ENCODE assay signal across 28 cellular contexts in the genomic region with DNA sequence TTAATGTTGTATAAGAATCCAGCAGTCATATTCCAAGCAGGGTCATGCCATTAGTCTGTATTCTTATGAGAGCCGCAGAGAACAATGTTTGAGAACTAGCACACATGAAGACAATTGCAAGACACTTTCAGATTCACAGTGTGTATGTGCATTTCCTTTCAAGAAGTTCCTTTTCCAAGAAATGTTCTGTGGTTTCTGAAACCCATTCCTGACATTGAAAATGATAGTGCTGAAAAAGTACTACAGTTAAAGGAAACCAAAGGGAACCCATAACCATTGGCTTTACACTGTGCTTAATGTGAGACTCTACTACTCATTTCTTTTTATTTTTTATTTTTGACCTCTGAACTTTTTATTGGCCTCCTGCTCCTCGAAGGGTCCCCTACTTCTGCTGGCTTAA. TPM values are rescaled to one million over a fixed set of nuclear protein-coding genes. Genes with fewer than 3 reads are reported as not detected.
"Had no signal": no experiment of that assay in that cellular context is flagged by ENCODE, and none has a peak within 500 bp of the region (broad histone marks: within the 10 kb centered on the region; RNA-seq: fewer than 3 reads in every experiment).

No MANE protein-coding gene starts in this region.

- H3K27ac ChIP-seq: ascending aorta, body of pancreas, KMS-11, SJSA1 had no signal

- H3K27ac Mint-ChIP-seq: activated B cell treated with CpG ODN at 0.5 μM for 24 hours; activated T-cell treated with anti-CD3 and anti-CD28 coated beads, Interleukin-2, amount 50 U/mL, for 72 hours; T-helper 17 cell had no signal

- H3K27me3 Mint-ChIP-seq: activated B cell treated with CpG ODN at 0.5 μM for 24 hours had no signal

- H3K4me3 ChIP-seq: ascending aorta, body of pancreas, SJSA1 had no signal

- DNase-seq: activated B cell treated with CpG ODN at 0.5 μM for 24 hours; activated CD4-positive, alpha-beta T cell treated with anti-CD3 and anti-CD28 coated beads, Interleukin-2, amount 50 U/mL, for 4 hours; activated CD8-positive, alpha-beta memory T cell treated with anti-CD3 and anti-CD28 coated beads for 24 hours; activated naive CD4-positive, alpha-beta T cell treated with anti-CD3 and anti-CD28 coated beads, Interleukin-2, amount 50 U/mL, for 16 hours; activated T-cell treated with anti-CD3 and anti-CD28 coated beads, Interleukin-2, amount 50 U/mL, for 72 hours; amniotic stem cell; body of pancreas; cortex of kidney; IMR-90; NCI-H1092 treated with DMSO at 0.1 percent for 48 hours; NCI-H1417 treated with DMSO at 0.1 percent for 48 hours; NCI-H1694; NCI-H2029; NCI-H2107; NCI-H2171 treated with DMSO at 0.1 percent for 48 hours; NCI-H226; NCI-H526 treated with DMSO at 0.1 percent for 48 hours; PC-3; SHP77; T-helper 17 cell had no signal

- H3K9me3 Mint-ChIP-seq: activated B cell treated with CpG ODN at 0.5 μM for 24 hours; activated T-cell treated with anti-CD3 and anti-CD28 coated beads, Interleukin-2, amount 50 U/mL, for 72 hours; central memory CD8-positive, alpha-beta T cell had no signal

- H3K9ac ChIP-seq: KMS-11 had no signal

- ATAC-seq: activated T-cell treated with anti-CD3 and anti-CD28 coated beads, Interleukin-2, amount 50 U/mL, for 72 hours; body of pancreas; PC-3; SK-N-SH treated with all-trans-retinoic acid at 6 μM for 48 hours; T-helper 17 cell had no signal

- H3K4me3 Mint-ChIP-seq: activated B cell treated with CpG ODN at 0.5 μM for 24 hours; activated T-cell treated with anti-CD3 and anti-CD28 coated beads, Interleukin-2, amount 50 U/mL, for 72 hours; central memory CD8-positive, alpha-beta T cell; T-helper 17 cell had no signal

- H3K4me1 ChIP-seq: ascending aorta had no signal

- H3K36me3 ChIP-seq: ascending aorta, SJSA1 had no signal

- H3K9me3 ChIP-seq: ascending aorta, body of pancreas had no signal

- H3K27me3 ChIP-seq: ascending aorta, body of pancreas had no signal

- H3K4me2 ChIP-seq: KMS-11 had no signal

- FAIRE-seq: bronchial epithelial cell, RCC 7860 had no signal

RNA-seq across cellular contexts. Expression of a gene that starts 4.2 kb away (rescaled TPM):
- total RNA-seq: ascending aorta, MCF 10A, PC-3, SJSA1 had no signal

RNA-seq across cellular contexts. Expression of a gene that starts 54.5 kb away (rescaled TPM):
- total RNA-seq: activated B cell treated with CpG ODN at 0.5 μM for 24 hours; activated T-cell treated with anti-CD3 and anti-CD28 coated beads, Interleukin-2, amount 50 U/mL, for 72 hours; MCF 10A; PC-3 had no signal
